ENCODE assay signal across 8 cellular contexts in genomic region chr9:70413798-70414775, GRCh38. TPM values are rescaled to one million over a fixed set of nuclear protein-coding genes. Genes with fewer than 3 reads are reported as not detected.
DNase-seq lines count a peak whose midpoint lies in the region; TF ChIP-seq lines count a peak whose summit lies in the region.

KLF9 (minus strand) TSS chr9:70414657; CDS start chr9:70413363, 1,294 bp downstream.

- H3K4me1 ChIP-seq in OCI-LY1 (ENCODE audit: insufficient read depth, low read length, severe bottlenecking) (peaks cover 61% of the 10 kb centered on the region), mesodermal cell (ENCODE audit: control insufficient read depth, insufficient read depth, low read length, poor library complexity, severe bottlenecking) (peaks cover 8% of the 10 kb centered on the region)

- in situ Hi-C loops in endometrial microvascular endothelial cells (cut with HindIII; ENCODE audit: inconsistent ontology term, low pct_unique_long_range_greater_than_20kb, low sequenced_read_pairs): no loop called here

- H3F3A ChIP-seq in OCI-LY1 (ENCODE audit: insufficient read depth, low read length): peaks cover 10% of the 10 kb centered on the region; the same call in 1 of the 2 replicates

- no peaks in the 10 kb centered on the region for H3K27me3 ChIP-seq in OCI-LY1 (ENCODE audit: insufficient read depth, low read length)

- TF ChIP-seq CTCF in GM20000 (IDR thresholded peaks at IDR 0.05; ENCODE audit: extremely low read depth, missing control alignments) (no peak), OCI-LY1 (IDR thresholded peaks at IDR 0.05; ENCODE audit: low read length) (no peak)

- H4K20me1 ChIP-seq in OCI-LY1 (ENCODE audit: insufficient read depth, low read length): no peaks in the 10 kb centered on the region

- no peaks in the 10 kb centered on the region for H3K9me2 ChIP-seq in OCI-LY1 (ENCODE audit: low read depth, low read length)

- peak; percentile 68 for DNase-seq in COLO668 (lab: John Stamatoyannopoulos, UW; ENCODE audit: unreplicated experiment)
- DNase-seq in GM20000 (ENCODE audit: low spot score): peak; percentile 92
- peak; percentile 81 for DNase-seq in HT-29 (ENCODE audit: low spot score)
- DNase-seq in activated CD8-positive, alpha-beta memory T cell treated with anti-CD3 and anti-CD28 coated beads, Interleukin-2, amount 50 U/mL, for 4 hours: peak; percentile 85
- DNase-seq in stimulated activated CD8-positive, alpha-beta memory T cell treated with anti-CD3 and anti-CD28 coated beads, Interleukin-15, amount 100 ng/mL, for 24 hours (ENCODE audit: low read depth): peak; percentile 47

- H3K27ac ChIP-seq in OCI-LY1 (ENCODE audit: low read depth, low read length, poor library complexity, severe bottlenecking) (peak within 1 kb of the TSS; percentile 86), mesodermal cell (ENCODE audit: low read depth, low read length, severe bottlenecking) (peak within 1 kb of the TSS; percentile 91)

- WGBS in mesodermal cell (ENCODE audit: insufficient coverage in 2 of 2), 2 experiments: 0 to 2% methylated on average over 29 to 33 of the region's 48 CpGs

- H2AFZ ChIP-seq in OCI-LY1 (ENCODE audit: low read length): peak within 1 kb of the TSS; percentile 59

- peak within 1 kb of the TSS; percentile 68 for H3K4me3 ChIP-seq in OCI-LY1 (ENCODE audit: low read depth, low read length, poor library complexity, severe bottlenecking)
- H3K4me3 ChIP-seq in mesodermal cell (ENCODE audit: extremely low read depth, insufficient read depth, low read length, poor library complexity, severe bottlenecking): peak within 1 kb of the TSS; percentile 51

- H3K79me2 ChIP-seq in OCI-LY1 (ENCODE audit: insufficient read depth, low read length): no peaks in the 10 kb centered on the region

- H3K9ac ChIP-seq in OCI-LY1 (ENCODE audit: low read length): peak within 1 kb of the TSS; percentile 65

- no peaks in the 10 kb centered on the region for H3K36me3 ChIP-seq in OCI-LY1 (ENCODE audit: insufficient read depth, low read length)
- no peaks in the 10 kb centered on the region for H3K36me3 ChIP-seq in mesodermal cell (ENCODE audit: control insufficient read depth, insufficient read depth, low read length)

- H3K9me3 ChIP-seq in OCI-LY1 (ENCODE audit: low read length): no peaks in the 10 kb centered on the region
- H3K9me3 ChIP-seq in mesodermal cell (ENCODE audit: control insufficient read depth, low read length): no peaks in the 10 kb centered on the region

- peak within 1 kb of the TSS; percentile 83 for H3K4me2 ChIP-seq in OCI-LY1 (ENCODE audit: low read length)

RNA-seq across cellular contexts. Expression of gene KLF9, which starts in this region (rescaled TPM):
- total RNA-seq in HT-29 (2014; rRNA removed; shearing (Covaris generic)): 4.0 and 4.4 TPM in 2 replicates
- 13.0 TPM for total RNA-seq in endometrial microvascular endothelial cells (ENCODE audit: inconsistent ontology term)
- 1.7 TPM for polyA plus RNA-seq in mesodermal cell (2013, experiment 1 of 2)
- 1.6 TPM for polyA plus RNA-seq in mesodermal cell (2013, experiment 2 of 2)

Comparison
In these comparisons a context has a peak if more than half of its experiments do, and no peak if none do; other contexts are left out.
1. Peak in every context shown above with its lines: DNase-seq, H3K4me3 ChIP-seq and H3K27ac ChIP-seq.